Comparison of ENCODE assay signal across 8 cellular contexts in the genomic region with DNA sequence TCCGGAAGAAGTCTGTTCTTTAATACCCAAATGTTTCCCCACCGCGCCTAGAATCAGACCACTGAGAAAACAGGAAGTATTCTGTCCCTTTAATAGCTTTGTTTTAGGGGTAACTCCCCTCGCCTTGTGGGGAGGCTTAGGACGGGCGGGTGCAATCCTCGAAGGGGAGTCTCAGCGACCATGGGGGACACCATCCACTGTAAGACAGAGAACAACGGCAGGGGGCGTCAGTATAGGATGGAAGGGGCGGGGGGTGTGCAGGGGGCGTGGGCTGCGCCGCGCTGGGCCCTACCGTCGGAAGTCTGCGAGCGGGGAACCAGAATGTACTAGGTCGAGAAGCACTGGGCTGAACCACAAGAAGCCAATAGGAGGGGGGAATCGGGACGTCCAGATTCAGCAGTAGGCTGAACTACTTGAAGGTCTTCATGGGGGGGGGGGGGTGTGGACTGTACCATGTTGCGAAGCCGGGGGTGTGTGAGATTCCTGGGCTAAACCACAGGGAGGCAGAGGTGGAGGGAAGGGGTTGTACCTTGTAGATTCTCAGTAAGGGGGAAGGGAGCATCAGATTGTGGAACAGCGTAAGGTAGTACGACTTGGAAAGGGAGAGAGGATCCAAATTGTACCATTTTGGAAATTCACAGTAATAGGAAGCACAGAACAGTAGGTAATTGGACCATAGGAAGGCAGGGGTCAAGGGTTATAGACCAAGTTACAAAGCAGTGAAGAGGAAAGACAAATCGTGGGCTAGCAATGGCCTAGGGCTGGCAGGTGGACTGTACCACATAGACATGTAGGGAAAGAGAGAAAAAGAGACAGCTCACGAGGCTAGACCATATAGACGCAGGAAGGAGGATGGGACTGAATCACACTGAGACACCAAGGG. TPM values are rescaled to one million over a fixed set of nuclear protein-coding genes. Genes with fewer than 3 reads are reported as not detected.
DNase-seq lines count a peak whose midpoint lies in the region; TF ChIP-seq lines count a peak whose summit lies in the region.

No MANE protein-coding gene starts in this region.

- no peaks in the 10 kb centered on the region for H3K36me3 ChIP-seq in BJ (ENCODE audit: control insufficient read depth, insufficient read depth, low read length)

- POLR2A ChIA-PET in BJ (lab: Charles Lee): no interaction called here

- peak overlapping the region; percentile 65 for H3K4me3 ChIP-seq in BJ (ENCODE audit: low read depth, low read length)

- H3K27me3 ChIP-seq in BJ (ENCODE audit: control insufficient read depth, insufficient read depth, low read length): peaks cover 4% of the 10 kb centered on the region; the same call in 1 of the 2 replicates

- DNase-seq in BJ (ENCODE audit: low read depth): peak; percentile 59
- peak; percentile 69 for DNase-seq in GM19238 (ENCODE audit: insufficient read length, low spot score)
- peak; percentile 86 for DNase-seq in HK-2 (ENCODE audit: unreplicated experiment)
- DNase-seq in NCI-H82 (lab: John Stamatoyannopoulos, UW): peak; percentile 96
- peak; percentile 56 to 61 for DNase-seq in activated CD8-positive, alpha-beta memory T cell treated with anti-CD3 and anti-CD28 coated beads for 1 hour (ENCODE audit: extremely low read depth in 1 of 2, low read depth in 1 of 2)
- DNase-seq in effector CD8-positive, alpha-beta T cell (lab: John Stamatoyannopoulos, UW): peak; percentile 83
- peak; percentile 96 for DNase-seq in medulla oblongata (ENCODE audit: extremely low spot score)
- DNase-seq in stimulated activated CD8-positive, alpha-beta memory T cell treated with anti-CD3 and anti-CD28 coated beads, Interleukin-12 subunit alpha, Interleukin-12 subunit beta, amount 100 ng/mL, for 24 hours (ENCODE audit: extremely low read depth): peak; percentile 60

- CTCF ChIA-PET in BJ (lab: Yijun Ruan, JAX): no interaction called here

- peak; percentile 34; the same call in 1 of the 2 replicates for TF ChIP-seq CTCF in BJ (IDR thresholded peaks at IDR 0.05; ENCODE audit: insufficient read depth, low read depth, low read length)

RNA-seq across cellular contexts. Expression of gene DBP, which starts 1.0 kb away (rescaled TPM):
- polyA plus RNA-seq in BJ (2011; rRNA removed): 4.3 and 5.3 TPM in 2 replicates
- 5.2 and 6.0 TPM in 2 replicates for polyA minus RNA-seq in BJ (2011; rRNA and poly(A)+ RNA removed)

RNA-seq across cellular contexts. Expression of gene CA11, which starts 7.8 kb away (rescaled TPM):
- polyA plus RNA-seq in BJ (2011; rRNA removed): 3.0 and 3.2 TPM in 2 replicates
- 0.41 and 1.3 TPM in 2 replicates for polyA minus RNA-seq in BJ (2011; rRNA and poly(A)+ RNA removed)

RNA-seq across cellular contexts. Expression of gene SPHK2, which starts 18.9 kb away (rescaled TPM):
- 5.6 and 9.2 TPM in 2 replicates for polyA plus RNA-seq in BJ (2011; rRNA removed)
- polyA minus RNA-seq in BJ (2011; rRNA and poly(A)+ RNA removed): 5.1 and 7.5 TPM in 2 replicates

RNA-seq across cellular contexts. Expression of gene RPL18, which starts 19.2 kb away (rescaled TPM):
- 1,260 and 1,324 TPM in 2 replicates for polyA plus RNA-seq in BJ (2011; rRNA removed)
- 479 and 695 TPM in 2 replicates for polyA minus RNA-seq in BJ (2011; rRNA and poly(A)+ RNA removed)

RNA-seq across cellular contexts. Expression of gene FAM83E, which starts 23.3 kb away (rescaled TPM):
- polyA plus RNA-seq in BJ (2011; rRNA removed): 0.16 TPM in 1 of 2 replicates, not detected in the other
- polyA minus RNA-seq in BJ (2011; rRNA and poly(A)+ RNA removed): not detected in 2 replicates

Comparison
In these comparisons a context has a peak if more than half of its experiments do, and no peak if none do; other contexts are left out.
1. Peak in every context shown above with its lines: DNase-seq and H3K4me3 ChIP-seq.